Comparison of ENCODE assay signal across 1 cellular context in the genomic region with DNA sequence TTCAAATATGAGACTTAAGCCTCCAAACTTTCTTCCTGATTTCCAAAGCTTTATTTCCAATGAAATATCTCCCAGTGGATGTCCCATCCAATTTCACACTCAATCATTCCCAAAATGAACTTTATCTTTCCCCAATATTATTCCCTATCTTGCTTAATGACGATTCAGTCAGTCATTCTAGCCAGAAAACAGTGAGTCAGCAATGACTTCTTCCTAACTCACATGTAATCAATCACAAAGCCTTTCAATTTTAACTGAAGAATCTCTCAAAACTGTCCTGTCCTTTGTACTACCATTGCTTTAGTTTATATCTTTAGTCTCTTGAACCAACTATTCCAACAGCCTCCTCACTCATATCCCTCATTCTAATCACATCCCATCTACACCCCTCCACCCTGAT.
TF ChIP-seq lines count a peak whose summit lies in the region.

No MANE protein-coding gene starts in this region.

TF ChIP-seq in K562, 482 proteins besides CTCF, POLR2A, EP300 and RAD21:
- TF ChIP-seq ETS1 (conservative IDR thresholded peaks at IDR 0.05; ENCODE audit: control insufficient read depth, low read depth, low read length): no peak
- TF ChIP-seq, protein P1, sequence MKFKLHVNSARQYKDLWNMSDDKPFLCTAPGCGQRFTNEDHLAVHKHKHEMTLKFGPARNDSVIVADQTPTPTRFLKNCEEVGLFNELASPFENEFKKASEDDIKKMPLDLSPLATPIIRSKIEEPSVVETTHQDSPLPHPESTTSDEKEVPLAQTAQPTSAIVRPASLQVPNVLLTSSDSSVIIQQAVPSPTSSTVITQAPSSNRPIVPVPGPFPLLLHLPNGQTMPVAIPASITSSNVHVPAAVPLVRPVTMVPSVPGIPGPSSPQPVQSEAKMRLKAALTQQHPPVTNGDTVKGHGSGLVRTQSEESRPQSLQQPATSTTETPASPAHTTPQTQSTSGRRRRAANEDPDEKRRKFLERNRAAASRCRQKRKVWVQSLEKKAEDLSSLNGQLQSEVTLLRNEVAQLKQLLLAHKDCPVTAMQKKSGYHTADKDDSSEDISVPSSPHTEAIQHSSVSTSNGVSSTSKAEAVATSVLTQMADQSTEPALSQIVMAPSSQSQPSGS (CRISPR knock-in tag; IDR thresholded peaks at IDR 0.05): no peak
- TF ChIP-seq, protein P2, sequence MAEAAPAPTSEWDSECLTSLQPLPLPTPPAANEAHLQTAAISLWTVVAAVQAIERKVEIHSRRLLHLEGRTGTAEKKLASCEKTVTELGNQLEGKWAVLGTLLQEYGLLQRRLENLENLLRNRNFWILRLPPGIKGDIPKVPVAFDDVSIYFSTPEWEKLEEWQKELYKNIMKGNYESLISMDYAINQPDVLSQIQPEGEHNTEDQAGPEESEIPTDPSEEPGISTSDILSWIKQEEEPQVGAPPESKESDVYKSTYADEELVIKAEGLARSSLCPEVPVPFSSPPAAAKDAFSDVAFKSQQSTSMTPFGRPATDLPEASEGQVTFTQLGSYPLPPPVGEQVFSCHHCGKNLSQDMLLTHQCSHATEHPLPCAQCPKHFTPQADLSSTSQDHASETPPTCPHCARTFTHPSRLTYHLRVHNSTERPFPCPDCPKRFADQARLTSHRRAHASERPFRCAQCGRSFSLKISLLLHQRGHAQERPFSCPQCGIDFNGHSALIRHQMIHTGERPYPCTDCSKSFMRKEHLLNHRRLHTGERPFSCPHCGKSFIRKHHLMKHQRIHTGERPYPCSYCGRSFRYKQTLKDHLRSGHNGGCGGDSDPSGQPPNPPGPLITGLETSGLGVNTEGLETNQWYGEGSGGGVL (CRISPR knock-in tag; IDR thresholded peaks at IDR 0.05): no peak
- TF ChIP-seq, protein P3, sequence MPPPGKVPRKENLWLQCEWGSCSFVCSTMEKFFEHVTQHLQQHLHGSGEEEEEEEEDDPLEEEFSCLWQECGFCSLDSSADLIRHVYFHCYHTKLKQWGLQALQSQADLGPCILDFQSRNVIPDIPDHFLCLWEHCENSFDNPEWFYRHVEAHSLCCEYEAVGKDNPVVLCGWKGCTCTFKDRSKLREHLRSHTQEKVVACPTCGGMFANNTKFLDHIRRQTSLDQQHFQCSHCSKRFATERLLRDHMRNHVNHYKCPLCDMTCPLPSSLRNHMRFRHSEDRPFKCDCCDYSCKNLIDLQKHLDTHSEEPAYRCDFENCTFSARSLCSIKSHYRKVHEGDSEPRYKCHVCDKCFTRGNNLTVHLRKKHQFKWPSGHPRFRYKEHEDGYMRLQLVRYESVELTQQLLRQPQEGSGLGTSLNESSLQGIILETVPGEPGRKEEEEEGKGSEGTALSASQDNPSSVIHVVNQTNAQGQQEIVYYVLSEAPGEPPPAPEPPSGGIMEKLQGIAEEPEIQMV (tag; conservative IDR thresholded peaks at IDR 0.05; ENCODE audit: low read depth): no peak
- peak; percentile 25; the same call in 1 of the 2 replicates for TF ChIP-seq MAFG (tag; conservative IDR thresholded peaks at IDR 0.05)
- TF ChIP-seq ESRRA (IDR thresholded peaks at IDR 0.05; ENCODE audit: borderline replicate concordance, low read depth): no peak
- no peak for TF ChIP-seq ZNF24 (IDR thresholded peaks at IDR 0.05)
- no peak for TF ChIP-seq ZNF3 (CRISPR knock-in tag; IDR thresholded peaks at IDR 0.05)
- TF ChIP-seq, protein P4, sequence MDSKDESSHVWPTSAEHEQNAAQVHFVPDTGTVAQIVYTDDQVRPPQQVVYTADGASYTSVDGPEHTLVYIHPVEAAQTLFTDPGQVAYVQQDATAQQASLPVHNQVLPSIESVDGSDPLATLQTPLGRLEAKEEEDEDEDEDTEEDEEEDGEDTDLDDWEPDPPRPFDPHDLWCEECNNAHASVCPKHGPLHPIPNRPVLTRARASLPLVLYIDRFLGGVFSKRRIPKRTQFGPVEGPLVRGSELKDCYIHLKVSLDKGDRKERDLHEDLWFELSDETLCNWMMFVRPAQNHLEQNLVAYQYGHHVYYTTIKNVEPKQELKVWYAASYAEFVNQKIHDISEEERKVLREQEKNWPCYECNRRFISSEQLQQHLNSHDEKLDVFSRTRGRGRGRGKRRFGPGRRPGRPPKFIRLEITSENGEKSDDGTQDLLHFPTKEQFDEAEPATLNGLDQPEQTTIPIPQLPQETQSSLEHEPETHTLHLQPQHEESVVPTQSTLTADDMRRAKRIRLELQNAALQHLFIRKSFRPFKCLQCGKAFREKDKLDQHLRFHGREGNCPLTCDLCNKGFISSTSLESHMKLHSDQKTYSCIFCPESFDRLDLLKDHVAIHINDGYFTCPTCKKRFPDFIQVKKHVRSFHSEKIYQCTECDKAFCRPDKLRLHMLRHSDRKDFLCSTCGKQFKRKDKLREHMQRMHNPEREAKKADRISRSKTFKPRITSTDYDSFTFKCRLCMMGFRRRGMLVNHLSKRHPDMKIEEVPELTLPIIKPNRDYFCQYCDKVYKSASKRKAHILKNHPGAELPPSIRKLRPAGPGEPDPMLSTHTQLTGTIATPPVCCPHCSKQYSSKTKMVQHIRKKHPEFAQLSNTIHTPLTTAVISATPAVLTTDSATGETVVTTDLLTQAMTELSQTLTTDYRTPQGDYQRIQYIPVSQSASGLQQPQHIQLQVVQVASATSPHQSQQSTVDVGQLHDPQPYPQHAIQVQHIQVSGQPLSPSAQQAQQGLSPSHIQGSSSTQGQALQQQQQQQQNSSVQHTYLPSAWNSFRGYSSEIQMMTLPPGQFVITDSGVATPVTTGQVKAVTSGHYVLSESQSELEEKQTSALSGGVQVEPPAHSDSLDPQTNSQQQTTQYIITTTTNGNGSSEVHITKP (IDR thresholded peaks at IDR 0.05; ENCODE audit: partially characterized antibody): no peak
